Comparison of ENCODE assay signal across 24 cellular contexts in the genomic region with DNA sequence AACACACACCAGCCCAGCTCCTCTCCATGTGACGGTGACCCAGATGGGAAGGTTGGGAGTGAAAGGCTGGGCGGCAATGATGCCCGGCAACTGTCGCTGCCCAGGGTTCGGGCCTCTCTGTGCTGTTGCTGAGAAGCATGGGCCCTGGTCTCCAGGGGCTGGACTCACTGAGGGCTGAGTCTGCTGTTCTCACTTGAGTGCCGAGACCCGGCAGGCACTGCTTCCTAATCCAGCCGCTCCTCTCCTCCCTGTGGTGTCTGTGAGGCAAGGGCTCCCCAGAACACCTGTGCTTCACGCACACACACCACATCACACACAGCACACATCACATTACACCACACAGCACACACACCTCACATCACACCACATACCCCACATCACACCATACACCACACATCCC.
DNase-seq lines count a peak whose midpoint lies in the region; TF ChIP-seq lines count a peak whose summit lies in the region.
"Had no signal": no experiment of that assay in that cellular context is flagged by ENCODE, and none has a peak within 500 bp of the region (broad histone marks: within the 10 kb centered on the region; RNA-seq: fewer than 3 reads in every experiment).

No MANE protein-coding gene starts in this region.

- CTCF ChIA-PET in RWPE1 (lab: Yijun Ruan, JAX) = interaction anchor here (0.6 to 1.8 kb wide), 4 partner anchors 107 to 501 kb away, joined by 3 to 22 read pairs (median 7); a partner anchor contains a TSS

- TF ChIP-seq EP300 in neural cell (conservative IDR thresholded peaks at IDR 0.05; ENCODE audit: poor library complexity, severe bottlenecking) = no peak

- intact Hi-C loops in colonic mucosa (cut with DNase I) = loop anchor here (5.0 to 10.0 kb wide), 2 partner anchors 94 to 181 kb away; no protein-coding TSS in a partner anchor

- no peak for TF ChIP-seq CTCF in VCaP (conservative IDR thresholded peaks at IDR 0.05)
- no peak for TF ChIP-seq CTCF in neural cell (IDR thresholded peaks at IDR 0.05; ENCODE audit: poor library complexity, severe bottlenecking)
- TF ChIP-seq CTCF in RWPE1 (conservative IDR thresholded peaks at IDR 0.05; ENCODE audit: low read depth) = no peak
- no peak for TF ChIP-seq CTCF in colonic mucosa (IDR thresholded peaks at IDR 0.05)

- POLR2A ChIA-PET in RWPE1 (lab: Yijun Ruan, JAX; ENCODE audit: low non-redundant PET) = interaction anchor here (0.5 kb wide), 1 partner anchor 89 kb away, joined by 3 read pairs; no protein-coding TSS in a partner anchor

- H2AFZ ChIP-seq in neural cell (ENCODE audit: low read depth, low read length) = no peak overlapping the region

- no peak overlapping the region for H3K4me3 ChIP-seq in neural cell (ENCODE audit: low read length)
- no peak overlapping the region for H3K4me3 ChIP-seq in colonic mucosa
- H3K4me3 ChIP-seq: A549; BLaER1 treated with 17β-estradiol and CSF1 and Interleukin-3, amounts not matched to agents 10 nM and 100 nM; GM12878; SJCRH30 had no signal

- H3K27me3 ChIP-seq in neural cell (ENCODE audit: insufficient read depth, low read depth, low read length) (no peaks in the 10 kb centered on the region), colonic mucosa (no peaks in the 10 kb centered on the region)
- H3K27me3 ChIP-seq: BLaER1 treated with 17β-estradiol and CSF1 and Interleukin-3, amounts not matched to agents 10 nM and 100 nM; SJCRH30 had no signal

- no peaks in the 10 kb centered on the region for H3K4me1 ChIP-seq in colonic mucosa
- H3K4me1 ChIP-seq: A549 had no signal

- no peaks in the 10 kb centered on the region for H3K9me3 ChIP-seq in neural cell (ENCODE audit: low read length)
- no peaks in the 10 kb centered on the region for H3K9me3 ChIP-seq in colonic mucosa
- H3K9me3 ChIP-seq: A549; BLaER1 treated with 17β-estradiol and CSF1 and Interleukin-3, amounts not matched to agents 10 nM and 100 nM; SJCRH30 had no signal

- no peaks in the 10 kb centered on the region for H3K79me2 ChIP-seq in neural cell (replicated peaks; ENCODE audit: insufficient read depth, low read length)

- no peak for TF ChIP-seq RAD21 in neural cell (conservative IDR thresholded peaks at IDR 0.05)

- H3K36me3 ChIP-seq in neural cell (ENCODE audit: insufficient read depth, low read length) (no peaks in the 10 kb centered on the region), colonic mucosa (no peaks in the 10 kb centered on the region)
- H3K36me3 ChIP-seq: BLaER1 treated with 17β-estradiol and CSF1 and Interleukin-3, amounts not matched to agents 10 nM and 100 nM; SJCRH30 had no signal

- no peaks in the 10 kb centered on the region for H3K9me2 ChIP-seq in neural cell (ENCODE audit: insufficient read depth, low read length)

- DNase-seq in NCI-H82 (lab: John Stamatoyannopoulos, UW) (peak; percentile 50), NCI-H82 treated with DMSO at 0.1 percent for 48 hours (lab: John Stamatoyannopoulos, UW; ENCODE audit: unreplicated experiment) (no peak), caudate nucleus (lab: John Stamatoyannopoulos, UW) (no peak), RWPE1 (ENCODE audit: low spot score) (no peak), colonic mucosa (no peak)
- DNase-seq: AML-193; CD4-positive, alpha-beta memory T cell; COR-L47; DMS79; EL; GDM1; GOT3; NCI-H1048; NCI-H1930; NCI-H2227 treated with DMSO at 0.1 percent for 48 hours; NCI-H526 treated with DMSO at 0.1 percent for 48 hours; NK-92 treated with Interleukin-12 subunit alpha and Interleukin-12 subunit beta, amount 100 ng/mL, for 24 hours; PC-3 had no signal

- peaks cover 7% of the 10 kb centered on the region for H3F3A ChIP-seq in neural cell (ENCODE audit: insufficient read depth, low read length, poor library complexity, severe bottlenecking)

- no peak overlapping the region for H3K4me2 ChIP-seq in neural cell (ENCODE audit: low read length)
- H3K4me2 ChIP-seq: A549; BLaER1 treated with 17β-estradiol and CSF1 and Interleukin-3, amounts not matched to agents 10 nM and 100 nM had no signal

- H3K27ac ChIP-seq in VCaP = peak overlapping the region; percentile 5; the same call in 1 of the 2 replicates
- H3K27ac ChIP-seq in neural cell (ENCODE audit: low read length) = no peak overlapping the region
- H3K27ac ChIP-seq in caudate nucleus (ENCODE audit: low read depth, low read length) = no peak overlapping the region
- H3K27ac ChIP-seq in RWPE1 = no peak overlapping the region
- H3K27ac ChIP-seq in colonic mucosa = no peak overlapping the region
- H3K27ac ChIP-seq: A549; BLaER1 treated with 17β-estradiol and CSF1 and Interleukin-3, amounts not matched to agents 10 nM and 100 nM; SJCRH30 had no signal

- H4K20me1 ChIP-seq in neural cell (ENCODE audit: insufficient read depth) = no peaks in the 10 kb centered on the region

- H3K9ac ChIP-seq in neural cell (ENCODE audit: low read length) (peak overlapping the region; percentile 1), colonic mucosa (ENCODE audit: low read depth in 2 of 2, low read length in 2 of 2) (no peak overlapping the region)
- H3K9ac ChIP-seq: BLaER1 treated with 17β-estradiol and CSF1 and Interleukin-3, amounts not matched to agents 10 nM and 100 nM had no signal

TF ChIP-seq in neural cell, 6 proteins besides CTCF, POLR2A, EP300 and RAD21:
- TF ChIP-seq POLR2AphosphoS5 (IDR thresholded peaks at IDR 0.05) (no peak), EZH2 (IDR thresholded peaks at IDR 0.05; ENCODE audit: borderline replicate concordance, insufficient read depth, low read length, poor library complexity, severe bottlenecking) (no peak), MXI1 (conservative IDR thresholded peaks at IDR 0.05; ENCODE audit: poor library complexity, severe bottlenecking) (no peak), TAF1 (IDR thresholded peaks at IDR 0.05; ENCODE audit: low read depth) (no peak), SMC3 (conservative IDR thresholded peaks at IDR 0.05; ENCODE audit: poor library complexity) (no peak)
- TF ChIP-seq, protein P1, sequence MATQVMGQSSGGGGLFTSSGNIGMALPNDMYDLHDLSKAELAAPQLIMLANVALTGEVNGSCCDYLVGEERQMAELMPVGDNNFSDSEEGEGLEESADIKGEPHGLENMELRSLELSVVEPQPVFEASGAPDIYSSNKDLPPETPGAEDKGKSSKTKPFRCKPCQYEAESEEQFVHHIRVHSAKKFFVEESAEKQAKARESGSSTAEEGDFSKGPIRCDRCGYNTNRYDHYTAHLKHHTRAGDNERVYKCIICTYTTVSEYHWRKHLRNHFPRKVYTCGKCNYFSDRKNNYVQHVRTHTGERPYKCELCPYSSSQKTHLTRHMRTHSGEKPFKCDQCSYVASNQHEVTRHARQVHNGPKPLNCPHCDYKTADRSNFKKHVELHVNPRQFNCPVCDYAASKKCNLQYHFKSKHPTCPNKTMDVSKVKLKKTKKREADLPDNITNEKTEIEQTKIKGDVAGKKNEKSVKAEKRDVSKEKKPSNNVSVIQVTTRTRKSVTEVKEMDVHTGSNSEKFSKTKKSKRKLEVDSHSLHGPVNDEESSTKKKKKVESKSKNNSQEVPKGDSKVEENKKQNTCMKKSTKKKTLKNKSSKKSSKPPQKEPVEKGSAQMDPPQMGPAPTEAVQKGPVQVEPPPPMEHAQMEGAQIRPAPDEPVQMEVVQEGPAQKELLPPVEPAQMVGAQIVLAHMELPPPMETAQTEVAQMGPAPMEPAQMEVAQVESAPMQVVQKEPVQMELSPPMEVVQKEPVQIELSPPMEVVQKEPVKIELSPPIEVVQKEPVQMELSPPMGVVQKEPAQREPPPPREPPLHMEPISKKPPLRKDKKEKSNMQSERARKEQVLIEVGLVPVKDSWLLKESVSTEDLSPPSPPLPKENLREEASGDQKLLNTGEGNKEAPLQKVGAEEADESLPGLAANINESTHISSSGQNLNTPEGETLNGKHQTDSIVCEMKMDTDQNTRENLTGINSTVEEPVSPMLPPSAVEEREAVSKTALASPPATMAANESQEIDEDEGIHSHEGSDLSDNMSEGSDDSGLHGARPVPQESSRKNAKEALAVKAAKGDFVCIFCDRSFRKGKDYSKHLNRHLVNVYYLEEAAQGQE (IDR thresholded peaks at IDR 0.05; ENCODE audit: borderline replicate concordance) = no peak
